In genomic region chr5:73450672-73451217, GRCh38 we compare ENCODE assay signal across 8 cellular contexts. TPM values are rescaled to one million over a fixed set of nuclear protein-coding genes. Genes with fewer than 3 reads are reported as not detected.
DNase-seq lines count a peak whose midpoint lies in the region; ATAC-seq and TF ChIP-seq lines count a peak whose summit lies in the region.

No MANE protein-coding gene starts in this region.

- H3K4me3 ChIP-seq in CD8-positive, alpha-beta memory T cell (ENCODE audit: low read length) = no peak overlapping the region
- H3K4me3 ChIP-seq in KMS-11 (IDR thresholded peaks at IDR 0.05; ENCODE audit: insufficient read depth, low read depth, low read length) = no peak overlapping the region

- no peak for TF ChIP-seq CTCF in KMS-11 (conservative IDR thresholded peaks at IDR 0.05; ENCODE audit: low read depth, low read length)

- CTCF ChIA-PET in CD8-positive, alpha-beta memory T cell (lab: Charles Lee) = interaction anchor here (0.9 to 2.4 kb wide), 25 partner anchors 9 to 634 kb away, joined by 3 to 36 read pairs (median 7); partner anchors contain the start of gene FCHO2

- H3K27ac ChIP-seq in CD8-positive, alpha-beta memory T cell (ENCODE audit: low read depth, low read length) = no peak overlapping the region
- H3K27ac ChIP-seq in KMS-11 = no peak overlapping the region

- peak overlapping the region; percentile 70; the same call in 1 of the 2 replicates for H3K4me2 ChIP-seq in KMS-11

- peak in 1 of 5 donors; percentile 26 for DNase-seq in CD8-positive, alpha-beta memory T cell
- no peak for DNase-seq in effector memory CD8-positive, alpha-beta T cell
- DNase-seq in naive thymus-derived CD8-positive, alpha-beta T cell = no peak
- DNase-seq in activated naive CD8-positive, alpha-beta T cell treated with anti-CD3 and anti-CD28 coated beads for 36 hours = no peak
- DNase-seq in NCI-H1694 treated with DMSO at 0.1 percent for 48 hours (lab: John Stamatoyannopoulos, UW) = no peak

- no peak for ATAC-seq in effector memory CD8-positive, alpha-beta T cell (replicated peaks)
- ATAC-seq in naive thymus-derived CD8-positive, alpha-beta T cell = no peak
- ATAC-seq in HG02610 (IDR thresholded peaks at IDR 0.05; ENCODE audit: unreplicated experiment) (no peak), GM18870 (IDR thresholded peaks at IDR 0.05; ENCODE audit: unreplicated experiment) (no peak)

- H3K27me3 Mint-ChIP-seq in CD8-positive, alpha-beta memory T cell = peaks cover 67 to 77% of the 10 kb centered on the region in 2 donors
- peaks cover 56 to 68% of the 10 kb centered on the region in 2 donors for H3K27me3 Mint-ChIP-seq in effector memory CD8-positive, alpha-beta T cell
- H3K27me3 Mint-ChIP-seq in naive thymus-derived CD8-positive, alpha-beta T cell = peaks cover 34 to 75% (median 63%) of the 10 kb centered on the region in 5 donors
- peaks cover 88% of the 10 kb centered on the region for H3K27me3 Mint-ChIP-seq in activated naive CD8-positive, alpha-beta T cell treated with anti-CD3 and anti-CD28 coated beads for 36 hours

- H3K27me3 ChIP-seq in CD8-positive, alpha-beta memory T cell (ENCODE audit: insufficient read depth, low read length, poor library complexity, severe bottlenecking) = peaks cover 66% of the 10 kb centered on the region
- peaks cover 27% of the 10 kb centered on the region for H3K27me3 ChIP-seq in KMS-11 (ENCODE audit: insufficient read depth, low read depth)

- POLR2A ChIA-PET in CD8-positive, alpha-beta memory T cell (lab: Charles Lee) = interaction anchor here (0.5 kb wide), 1 partner anchor 11 kb away, joined by 4 read pairs; no protein-coding TSS in a partner anchor
- POLR2A ChIA-PET in naive thymus-derived CD8-positive, alpha-beta T cell (lab: Charles Lee) = interaction anchor here (1.4 kb wide), 1 partner anchor 48 kb away, joined by 7 read pairs; the partner anchor contains the start of gene BTF3

- H3K4me1 Mint-ChIP-seq in CD8-positive, alpha-beta memory T cell = peaks cover 17 to 26% (median 19%) of the 10 kb centered on the region in 3 donors
- H3K4me1 Mint-ChIP-seq in effector memory CD8-positive, alpha-beta T cell (ENCODE audit: low read depth in 2 of 2) = peaks cover 11 to 17% of the 10 kb centered on the region in 2 donors
- peaks cover 4 to 23% (median 18%) of the 10 kb centered on the region in 4 donors for H3K4me1 Mint-ChIP-seq in naive thymus-derived CD8-positive, alpha-beta T cell
- peaks cover 15% of the 10 kb centered on the region for H3K4me1 Mint-ChIP-seq in activated naive CD8-positive, alpha-beta T cell treated with anti-CD3 and anti-CD28 coated beads for 36 hours

- H3K79me2 ChIP-seq in KMS-11 (ENCODE audit: insufficient read depth, low read depth) = peaks cover 10% of the 10 kb centered on the region; the same call in 1 of the 2 replicates

- peaks cover 10 to 22% (median 12%) of the 10 kb centered on the region in 5 donors for H3K9me3 Mint-ChIP-seq in CD8-positive, alpha-beta memory T cell
- H3K9me3 Mint-ChIP-seq in effector memory CD8-positive, alpha-beta T cell = no peaks in the 10 kb centered on the region
- H3K9me3 Mint-ChIP-seq in naive thymus-derived CD8-positive, alpha-beta T cell = peaks cover 0 to 15% (median 7%) of the 10 kb centered on the region in 9 donors
- no peaks in the 10 kb centered on the region for H3K9me3 Mint-ChIP-seq in activated naive CD8-positive, alpha-beta T cell treated with anti-CD3 and anti-CD28 coated beads for 36 hours

- peaks cover 16% of the 10 kb centered on the region for H3K4me1 ChIP-seq in CD8-positive, alpha-beta memory T cell (ENCODE audit: insufficient read depth, low read length)
- H3K4me1 ChIP-seq in KMS-11 (ENCODE audit: low read depth, poor library complexity, severe bottlenecking) = peaks cover 31% of the 10 kb centered on the region

- H3K9me3 ChIP-seq in CD8-positive, alpha-beta memory T cell (ENCODE audit: low read length) = peaks cover 3% of the 10 kb centered on the region

- H2AFZ ChIP-seq in KMS-11 (ENCODE audit: low read depth) = peak overlapping the region; percentile 75; the same call in 1 of the 2 replicates

- H3K27ac Mint-ChIP-seq in CD8-positive, alpha-beta memory T cell = peak overlapping the region in 5 of 8 donors; percentile 30 to 84 (median 82)
- peak overlapping the region in 1 of 2 donors; percentile 15 for H3K27ac Mint-ChIP-seq in effector memory CD8-positive, alpha-beta T cell
- peak overlapping the region in 3 of 10 donors; percentile 58 to 93 (median 85) for H3K27ac Mint-ChIP-seq in naive thymus-derived CD8-positive, alpha-beta T cell
- no peak overlapping the region for H3K27ac Mint-ChIP-seq in activated naive CD8-positive, alpha-beta T cell treated with anti-CD3 and anti-CD28 coated beads for 36 hours

- H4K20me1 ChIP-seq in KMS-11 (ENCODE audit: insufficient read depth) = no peaks in the 10 kb centered on the region

- peak overlapping the region; percentile 29 to 68 (median 54) for H3K4me3 Mint-ChIP-seq in CD8-positive, alpha-beta memory T cell
- peak overlapping the region; percentile 10 to 35 for H3K4me3 Mint-ChIP-seq in effector memory CD8-positive, alpha-beta T cell
- H3K4me3 Mint-ChIP-seq in naive thymus-derived CD8-positive, alpha-beta T cell = peak overlapping the region in 8 of 10 donors; percentile 15 to 82 (median 42)
- no peak overlapping the region for H3K4me3 Mint-ChIP-seq in activated naive CD8-positive, alpha-beta T cell treated with anti-CD3 and anti-CD28 coated beads for 36 hours

- H3K36me3 Mint-ChIP-seq in CD8-positive, alpha-beta memory T cell = peaks cover 0 to 2% (median 0%) of the 10 kb centered on the region in 3 donors
- H3K36me3 Mint-ChIP-seq in effector memory CD8-positive, alpha-beta T cell (ENCODE audit: insufficient read depth) = peaks cover 50% of the 10 kb centered on the region
- H3K36me3 Mint-ChIP-seq in naive thymus-derived CD8-positive, alpha-beta T cell = peaks cover 0 to 7% (median 3%) of the 10 kb centered on the region in 3 donors
- H3K36me3 Mint-ChIP-seq in activated naive CD8-positive, alpha-beta T cell treated with anti-CD3 and anti-CD28 coated beads for 36 hours = peaks cover 2% of the 10 kb centered on the region

- no peak overlapping the region for H3K9ac ChIP-seq in KMS-11

- H3K36me3 ChIP-seq in CD8-positive, alpha-beta memory T cell (ENCODE audit: insufficient read depth, low read length) = no peaks in the 10 kb centered on the region
- H3K36me3 ChIP-seq in KMS-11 (ENCODE audit: insufficient read depth) = no peaks in the 10 kb centered on the region

RNA-seq across cellular contexts. Expression of gene FOXD1, which starts 2.2 kb away (rescaled TPM):
- total RNA-seq in CD8-positive, alpha-beta memory T cell = under 1 TPM; 0.09 to 0.22 TPM
- not detected for polyA plus RNA-seq in CD8-positive, alpha-beta memory T cell
- not detected for total RNA-seq in naive thymus-derived CD8-positive, alpha-beta T cell
- polyA plus RNA-seq in naive thymus-derived CD8-positive, alpha-beta T cell = not detected
- under 1 TPM; 0.45 to 0.58 TPM for total RNA-seq in activated naive CD8-positive, alpha-beta T cell treated with anti-CD3 and anti-CD28 coated beads for 36 hours

RNA-seq across cellular contexts. Expression of gene BTF3, which starts 47.5 kb away (rescaled TPM):
- total RNA-seq in CD8-positive, alpha-beta memory T cell = 1,000 to 10,000 TPM; 1,052 to 1,053 TPM
- 675 TPM for polyA plus RNA-seq in CD8-positive, alpha-beta memory T cell
- 100 to 1,000 TPM; 697 to 751 TPM for total RNA-seq in naive thymus-derived CD8-positive, alpha-beta T cell
- 100 to 1,000 TPM; 812 to 913 (median 878) TPM for polyA plus RNA-seq in naive thymus-derived CD8-positive, alpha-beta T cell
- total RNA-seq in activated naive CD8-positive, alpha-beta T cell treated with anti-CD3 and anti-CD28 coated beads for 36 hours = 1,000 to 10,000 TPM; 1,092 to 1,163 TPM
